ENCODE assay signal across 22 cellular contexts in the genomic region with DNA sequence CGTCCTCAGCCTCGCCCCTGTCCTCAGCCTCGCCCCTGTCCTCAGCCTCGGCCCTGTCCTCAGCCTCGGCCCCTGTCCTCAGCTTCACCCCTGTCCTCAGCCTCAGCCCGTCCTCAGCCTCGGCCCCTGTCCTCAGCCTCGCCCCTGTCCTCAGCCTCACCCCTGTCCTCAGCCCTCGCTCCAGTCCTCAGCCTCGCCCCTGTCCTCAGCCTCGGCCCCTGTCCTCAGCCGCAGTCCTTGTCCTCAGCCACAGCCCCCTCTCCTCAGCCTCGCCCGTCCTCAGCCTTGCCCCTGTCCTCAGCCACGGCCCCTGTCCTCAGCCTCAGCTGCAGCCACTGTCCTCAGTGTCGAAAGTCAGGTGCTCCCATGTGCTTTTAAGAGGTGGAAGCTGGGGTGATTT.
"Had no signal": no experiment of that assay in that cellular context is flagged by ENCODE, and none has a peak within 500 bp of the region (broad histone marks: within the 10 kb centered on the region; RNA-seq: fewer than 3 reads in every experiment).

No MANE protein-coding gene starts in this region.

- H3K4me2 ChIP-seq: neural progenitor cell had no signal

- H3K4me1 ChIP-seq: ascending aorta, neural progenitor cell, suprapubic skin, tibial nerve had no signal

- DNase-seq: activated gamma-delta T cell treated with Interleukin-2 at 50 U/mL for 16 hours; activated T-cell treated with anti-CD3 and anti-CD28 coated beads, Interleukin-2, amount 50 U/mL, for 1 hour; brain microvascular endothelial cell; central memory CD4-positive, alpha-beta T cell; effector memory CD4-positive, alpha-beta T cell; foreskin melanocyte; immature natural killer cell; kidney glomerular epithelial cell; mesendoderm; naive B cell; retina; stimulated activated CD4-positive, alpha-beta T cell treated with anti-CD3 and anti-CD28 coated beads, Interleukin-15, amount 100 ng/mL, for 24 hours; stomach; T-helper 9 cell had no signal

- H2AFZ ChIP-seq: neural progenitor cell had no signal

- ATAC-seq: activated naive CD4-positive, alpha-beta T cell treated with anti-CD3 and anti-CD28 coated beads, Interleukin-2, amount 50 U/mL, for 72 hours; stimulated activated memory B cell treated with anti-CD40 and anti-IgM and Interleukin-4, amounts not matched to agents 10 μg/mL and 1 μg/mL and 100 μg/mL, for 72 hours; WTC11 had no signal

- H3K36me3 ChIP-seq: neural progenitor cell, suprapubic skin had no signal

- H3K27me3 ChIP-seq: ascending aorta, brain microvascular endothelial cell, neural progenitor cell, stomach, suprapubic skin, tibial nerve had no signal

- H3K4me3 ChIP-seq: ascending aorta, neural progenitor cell, skin epidermis, stomach, suprapubic skin, tibial nerve had no signal

- H3K27ac ChIP-seq: ascending aorta, brain microvascular endothelial cell, neural progenitor cell, skin epidermis, stomach, suprapubic skin, tibial nerve had no signal

- H3K9ac ChIP-seq: neural progenitor cell had no signal

- H3K9me3 ChIP-seq: ascending aorta, suprapubic skin had no signal
